8 cellular contexts compared by ENCODE assay signal in genomic region chr5:23208959-23209431, GRCh38.
DNase-seq lines count a peak whose midpoint lies in the region; ATAC-seq and TF ChIP-seq lines count a peak whose summit lies in the region.

No MANE protein-coding gene starts in this region.

- no peak overlapping the region for H2AFZ ChIP-seq in OCI-LY7 (ENCODE audit: low read length)

- no peak overlapping the region for H3K27ac ChIP-seq in OCI-LY7 (ENCODE audit: low read depth, low read length, poor library complexity, severe bottlenecking)
- H3K27ac ChIP-seq in dorsolateral prefrontal cortex = peak overlapping the region in 1 of 59 donors; percentile 7

- TF ChIP-seq CTCF in GM06990 (IDR thresholded peaks at IDR 0.05; ENCODE audit: insufficient read depth, low read length, poor library complexity, severe bottlenecking) = peak; percentile 51
- TF ChIP-seq CTCF in OCI-LY7 (conservative IDR thresholded peaks at IDR 0.05; ENCODE audit: low read length) = peak; percentile 86
- TF ChIP-seq CTCF in dorsolateral prefrontal cortex (IDR thresholded peaks at IDR 0.05 in 54 of 56, conservative IDR thresholded peaks at IDR 0.05 in 2 of 56; ENCODE audit: low read depth in 1 of 56, partially characterized antibody in 56 of 56) = peak in 55 of 56 donors; percentile 26 to 70 (median 58)

- H3K27me3 ChIP-seq in GM06990 (replicated peaks; ENCODE audit: control insufficient read depth, insufficient read depth, low read length) (no peaks in the 10 kb centered on the region), dorsolateral prefrontal cortex (no peaks in the 10 kb centered on the region)

- H3K79me2 ChIP-seq in OCI-LY7 (ENCODE audit: insufficient read depth, low read depth, low read length) = no peaks in the 10 kb centered on the region

- no peaks in the 10 kb centered on the region for H3K9me3 ChIP-seq in OCI-LY7 (ENCODE audit: low read length)

- H3K4me3 ChIP-seq in GM06990 (replicated peaks; ENCODE audit: low read depth, low read length) (no peak overlapping the region), OCI-LY7 (ENCODE audit: low read depth, low read length, poor library complexity, severe bottlenecking) (no peak overlapping the region), dorsolateral prefrontal cortex (no peak overlapping the region)

- intact Hi-C loops in OCI-LY7 (cut with micrococcal nuclease; ENCODE audit: unreplicated experiment) (no loop called here), dorsolateral prefrontal cortex (cut with DNase I) (no loop called here)

- no TSS peak for BruUV-seq in OCI-LY7 (replicated peaks; lab: Mats Ljungman, UMichigan)

- DNase-seq in GM06990 (ENCODE audit: extremely low read depth, insufficient read length) (no peak), KG1 (lab: John Stamatoyannopoulos, UW) (peak; percentile 74), OCI-LY7 (ENCODE audit: low spot score) (peak; percentile 42), dorsolateral prefrontal cortex (no peak), non-pigmented ciliary epithelial cell (ENCODE audit: low read depth) (peak; percentile 19), ureter (ENCODE audit: low spot score) (no peak)
- DNase-seq in activated CD8-positive, alpha-beta memory T cell treated with anti-CD3 and anti-CD28 coated beads for 24 hours = no peak

- POLR2A ChIA-PET in OCI-LY7 (lab: Charles Lee) = interaction anchor here (0.8 kb wide), 1 partner anchor 17 kb away, joined by 3 read pairs; no protein-coding TSS in a partner anchor

- peak; percentile 95 for ATAC-seq in GM21619 (IDR thresholded peaks at IDR 0.05; ENCODE audit: unreplicated experiment)

- H3K9me2 ChIP-seq in OCI-LY7 (ENCODE audit: insufficient read depth, low read length) = no peaks in the 10 kb centered on the region

- H4K20me1 ChIP-seq in OCI-LY7 (ENCODE audit: insufficient read depth, low read length) = no peaks in the 10 kb centered on the region

- CTCF ChIA-PET in OCI-LY7 (lab: Charles Lee; ENCODE audit: unreplicated experiment) = no interaction called here

- H3K4me2 ChIP-seq in OCI-LY7 (ENCODE audit: low read length) = no peak overlapping the region

- no peaks in the 10 kb centered on the region for H3K4me1 ChIP-seq in OCI-LY7 (ENCODE audit: insufficient read depth, low read length, poor library complexity, severe bottlenecking)

- H3K36me3 ChIP-seq in GM06990 (ENCODE audit: control insufficient read depth, insufficient read depth, low read length) (no peaks in the 10 kb centered on the region), OCI-LY7 (ENCODE audit: insufficient read depth, low read length) (no peaks in the 10 kb centered on the region)

Comparison
In these comparisons a context has a peak if more than half of its experiments do, and no peak if none do; other contexts are left out.
1. DNase-seq: peak in KG1 (single experiment), OCI-LY7 (single experiment) and non-pigmented ciliary epithelial cell (single experiment); none in GM06990 (single experiment), dorsolateral prefrontal cortex (0 of 10), ureter (single experiment) and activated CD8-positive, alpha-beta memory T cell treated with anti-CD3 and anti-CD28 coated beads for 24 hours (single experiment).
2. Peak in every context shown above with its lines, with median percentiles within 50 percentile points of each other: CTCF ChIP-seq.